1 cellular context compared by ENCODE assay signal in the genomic region with DNA sequence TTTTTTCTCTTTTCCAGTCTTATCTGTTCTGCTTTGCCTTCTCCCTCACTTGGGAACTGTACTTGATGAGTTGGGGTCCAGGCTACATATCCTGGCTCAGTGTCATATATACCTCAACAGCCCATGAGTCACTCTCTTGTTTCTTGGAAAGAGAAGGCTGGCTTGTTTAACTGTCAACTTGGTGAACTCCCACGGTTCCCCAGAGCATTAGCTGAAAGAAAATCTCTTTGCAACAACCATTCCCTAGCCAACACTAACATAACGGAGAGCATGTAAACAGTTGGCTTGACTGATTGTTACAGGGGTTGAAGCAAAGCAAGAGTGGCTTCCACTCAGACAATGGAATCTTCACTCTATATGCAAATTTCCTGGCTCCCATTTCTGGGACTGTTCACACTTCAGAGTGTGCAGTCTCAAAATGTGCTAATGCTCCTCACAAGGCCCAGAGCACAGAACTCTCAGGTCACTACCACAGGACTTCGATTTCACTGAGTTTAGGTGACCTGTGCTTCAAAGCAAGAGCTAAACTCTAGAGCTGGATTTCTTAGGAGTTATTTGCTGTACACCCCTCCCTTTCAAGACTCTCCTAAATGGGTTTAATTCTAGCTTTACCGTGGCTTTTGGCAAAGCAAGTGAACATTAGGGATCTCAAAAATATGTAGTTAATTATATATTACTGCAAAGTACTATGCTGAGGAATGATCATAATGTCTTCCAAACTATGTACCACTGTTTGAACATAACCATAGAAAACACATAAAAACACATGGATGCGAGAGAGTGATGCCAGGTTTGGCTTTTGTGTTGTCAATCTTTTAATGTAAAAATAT.
TF ChIP-seq lines count a peak whose summit lies in the region.

No MANE protein-coding gene starts in this region.

TF ChIP-seq in K562, 482 proteins besides CTCF, POLR2A, EP300 and RAD21 (continued from another document):
- TF ChIP-seq, protein P1, sequence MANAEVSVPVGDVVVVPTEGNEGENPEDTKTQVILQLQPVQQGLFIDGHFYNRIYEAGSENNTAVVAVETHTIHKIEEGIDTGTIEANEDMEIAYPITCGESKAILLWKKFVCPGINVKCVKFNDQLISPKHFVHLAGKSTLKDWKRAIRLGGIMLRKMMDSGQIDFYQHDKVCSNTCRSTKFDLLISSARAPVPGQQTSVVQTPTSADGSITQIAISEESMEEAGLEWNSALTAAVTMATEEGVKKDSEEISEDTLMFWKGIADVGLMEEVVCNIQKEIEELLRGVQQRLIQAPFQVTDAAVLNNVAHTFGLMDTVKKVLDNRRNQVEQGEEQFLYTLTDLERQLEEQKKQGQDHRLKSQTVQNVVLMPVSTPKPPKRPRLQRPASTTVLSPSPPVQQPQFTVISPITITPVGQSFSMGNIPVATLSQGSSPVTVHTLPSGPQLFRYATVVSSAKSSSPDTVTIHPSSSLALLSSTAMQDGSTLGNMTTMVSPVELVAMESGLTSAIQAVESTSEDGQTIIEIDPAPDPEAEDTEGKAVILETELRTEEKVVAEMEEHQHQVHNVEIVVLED (CRISPR knock-in tag; IDR thresholded peaks at IDR 0.05), result no peak
- no peak for TF ChIP-seq EZH2 (IDR thresholded peaks at IDR 0.05; ENCODE audit: borderline replicate concordance, low read depth, low read length)
- TF ChIP-seq RBBP5 (IDR thresholded peaks at IDR 0.05; ENCODE audit: borderline replicate concordance, insufficient read depth, low read length, poor library complexity, severe bottlenecking), result peak; percentile 67
- TF ChIP-seq ATF7 (IDR thresholded peaks at IDR 0.05), result peak; percentile 74
- TF ChIP-seq, protein P2, sequence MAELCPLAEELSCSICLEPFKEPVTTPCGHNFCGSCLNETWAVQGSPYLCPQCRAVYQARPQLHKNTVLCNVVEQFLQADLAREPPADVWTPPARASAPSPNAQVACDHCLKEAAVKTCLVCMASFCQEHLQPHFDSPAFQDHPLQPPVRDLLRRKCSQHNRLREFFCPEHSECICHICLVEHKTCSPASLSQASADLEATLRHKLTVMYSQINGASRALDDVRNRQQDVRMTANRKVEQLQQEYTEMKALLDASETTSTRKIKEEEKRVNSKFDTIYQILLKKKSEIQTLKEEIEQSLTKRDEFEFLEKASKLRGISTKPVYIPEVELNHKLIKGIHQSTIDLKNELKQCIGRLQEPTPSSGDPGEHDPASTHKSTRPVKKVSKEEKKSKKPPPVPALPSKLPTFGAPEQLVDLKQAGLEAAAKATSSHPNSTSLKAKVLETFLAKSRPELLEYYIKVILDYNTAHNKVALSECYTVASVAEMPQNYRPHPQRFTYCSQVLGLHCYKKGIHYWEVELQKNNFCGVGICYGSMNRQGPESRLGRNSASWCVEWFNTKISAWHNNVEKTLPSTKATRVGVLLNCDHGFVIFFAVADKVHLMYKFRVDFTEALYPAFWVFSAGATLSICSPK (IDR thresholded peaks at IDR 0.05; ENCODE audit: borderline replicate concordance), result no peak
- TF ChIP-seq SMARCA4 (IDR thresholded peaks at IDR 0.05), result peak; percentile 97
- TF ChIP-seq, protein P3, sequence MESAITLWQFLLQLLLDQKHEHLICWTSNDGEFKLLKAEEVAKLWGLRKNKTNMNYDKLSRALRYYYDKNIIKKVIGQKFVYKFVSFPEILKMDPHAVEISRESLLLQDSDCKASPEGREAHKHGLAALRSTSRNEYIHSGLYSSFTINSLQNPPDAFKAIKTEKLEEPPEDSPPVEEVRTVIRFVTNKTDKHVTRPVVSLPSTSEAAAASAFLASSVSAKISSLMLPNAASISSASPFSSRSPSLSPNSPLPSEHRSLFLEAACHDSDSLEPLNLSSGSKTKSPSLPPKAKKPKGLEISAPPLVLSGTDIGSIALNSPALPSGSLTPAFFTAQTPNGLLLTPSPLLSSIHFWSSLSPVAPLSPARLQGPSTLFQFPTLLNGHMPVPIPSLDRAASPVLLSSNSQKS (CRISPR knock-in tag; IDR thresholded peaks at IDR 0.05), result no peak
- TF ChIP-seq MGA (IDR thresholded peaks at IDR 0.05), result peak; percentile 51
- peak in 1 of 2 experiments; percentile 33; a peak in 2 of 4 replicates for TF ChIP-seq MNT (conservative IDR thresholded peaks at IDR 0.05)
- TF ChIP-seq ATF1 (CRISPR knock-in tag; IDR thresholded peaks at IDR 0.05), result no peak
- peak; percentile 49 for TF ChIP-seq ATF1 (tag; IDR thresholded peaks at IDR 0.05)
- TF ChIP-seq CC2D1A (IDR thresholded peaks at IDR 0.05), result peak; percentile 69
- TF ChIP-seq TEAD4 (IDR thresholded peaks at IDR 0.05; ENCODE audit: low read length), result 0 out of 2 replicates have a peak, but pooled peaks have one; percentile 51
- no peak for TF ChIP-seq TEAD4 (CRISPR knock-in tag; IDR thresholded peaks at IDR 0.05; ENCODE audit: borderline replicate concordance)
- TF ChIP-seq MXI1 (IDR thresholded peaks at IDR 0.05; ENCODE audit: low read depth, low read length), result no peak
- TF ChIP-seq STAT5B (CRISPR knock-in tag; IDR thresholded peaks at IDR 0.05), result no peak
- no peak for TF ChIP-seq SFPQ (IDR thresholded peaks at IDR 0.05; ENCODE audit: low read depth, low read length)
